ENCODE assay signal across 8 cellular contexts in genomic region chr7:24971333-24972165, GRCh38. TPM values are rescaled to one million over a fixed set of nuclear protein-coding genes. Genes with fewer than 3 reads are reported as not detected.
A peak's percentile ranks its signal among the peaks of the same experiment; 100 is the strongest.
DNase-seq lines count a peak whose midpoint lies in the region; ATAC-seq lines count a peak whose summit lies in the region.

No MANE protein-coding gene starts in this region.

- DNase-seq in left ventricle myocardium superior (no peak), Right ventricle myocardium superior (no peak), SK-MEL-5 (ENCODE audit: low read depth, low spot score) (peak; percentile 27), fibroblast of peridontal ligament (ENCODE audit: extremely low read depth) (peak; percentile 96), ureter (ENCODE audit: low spot score) (peak; percentile 49), NCI-H1417 (lab: John Stamatoyannopoulos, UW) (no peak), activated gamma-delta T cell (lab: John Stamatoyannopoulos, UW) (no peak)

- in situ Hi-C loops in SK-MEL-5 (cut with HindIII; ENCODE audit: low pct_unique_long_range_greater_than_20kb, low sequenced_read_pairs), result no loop called here

- intact Hi-C loops in left ventricle myocardium superior (cut with micrococcal nuclease), result loop anchor here (10.0 kb wide), 1 partner anchor 147 kb away; no protein-coding TSS in a partner anchor
- intact Hi-C loops in Right ventricle myocardium superior (cut with DNase I), result no loop called here

- ATAC-seq in left ventricle myocardium superior, result peak; percentile 74
- no peak for ATAC-seq in Right ventricle myocardium superior (ENCODE audit: poor library complexity)
- no peak for ATAC-seq in GM19452 (IDR thresholded peaks at IDR 0.05; ENCODE audit: unreplicated experiment)

RNA-seq across cellular contexts. Expression of gene OSBPL3, which starts 8.4 kb away (rescaled TPM):
- total RNA-seq in left ventricle myocardium superior (9.0 TPM), Right ventricle myocardium superior (8.4 TPM), ureter (49.7 TPM)
- 12.9 and 13.3 TPM in 2 replicates for total RNA-seq in SK-MEL-5 (2014; rRNA removed; shearing (Covaris generic))
- 11.0 and 16.5 TPM in 2 replicates for polyA plus RNA-seq in SK-MEL-5 (2015; cell fraction: cytosol; rRNA removed)
- polyA plus RNA-seq in SK-MEL-5 (2015; cell fraction: nucleus; rRNA removed), result 66.8 and 96.5 TPM in 2 replicates

Comparison
In these comparisons a context has a peak if more than half of its experiments do, and no peak if none do; other contexts are left out.
1. DNase-seq: peak in SK-MEL-5 (single experiment), fibroblast of peridontal ligament (single experiment) and ureter (single experiment); none in left ventricle myocardium superior (single experiment), Right ventricle myocardium superior (single experiment), NCI-H1417 (0 of 3) and activated gamma-delta T cell (single experiment).